In genomic region chr1:219882755-219883154, GRCh38 we compare ENCODE assay signal across 36 cellular contexts. TPM values are rescaled to one million over a fixed set of nuclear protein-coding genes. Genes with fewer than 3 reads are reported as not detected.
"Had no signal": no experiment of that assay in that cellular context is flagged by ENCODE, and none has a peak within 500 bp of the region (broad histone marks: within the 10 kb centered on the region; RNA-seq: fewer than 3 reads in every experiment).

No MANE protein-coding gene starts in this region.

- H3K36me3 ChIP-seq: adrenal gland, brain microvascular endothelial cell, breast epithelium had no signal

- H3K27ac ChIP-seq: adrenal gland, body of pancreas, brain microvascular endothelial cell, breast epithelium, VCaP had no signal

- FAIRE-seq: astrocyte had no signal

- ATAC-seq: activated CD8-positive, alpha-beta T cell treated with anti-CD3 and anti-CD28 coated beads for 36 hours; activated naive CD4-positive, alpha-beta T cell treated with anti-CD3 and anti-CD28 coated beads, Interleukin-2, amount 50 U/mL, for 72 hours; activated T-cell treated with anti-CD3 and anti-CD28 coated beads, Interleukin-2, amount 50 U/mL, for 4 hours; activated T-cell treated with anti-CD3 and anti-CD28 coated beads, Interleukin-2, amount 50 U/mL, for 72 hours; activated T-helper 17 cell treated with anti-CD3 and anti-CD28 coated beads, Interleukin-2, amount 50 U/mL, for 72 hours; body of pancreas had no signal

- DNase-seq: activated B cell treated with CpG ODN at 0.5 μM for 24 hours; activated CD4-positive, alpha-beta memory T cell treated with anti-CD3 and anti-CD28 coated beads for 36 hours; activated CD4-positive, alpha-beta T cell treated with anti-CD3 and anti-CD28 coated beads for 4 hours; activated CD4-positive, alpha-beta T cell treated with anti-CD3 and anti-CD28 coated beads, Interleukin-2, amount 10 ng/mL, durations not matched to agents 24 days and 14 days; activated CD4-positive, alpha-beta T cell treated with anti-CD3 and anti-CD28 coated beads, Interleukin-2, amount 50 U/mL, for 1 hour; activated CD4-positive, alpha-beta T cell treated with anti-CD3 and anti-CD28 coated beads, Interleukin-2, amount 50 U/mL, for 4 hours; activated CD4-positive, CD25-positive, alpha-beta regulatory T cell treated with anti-CD3 and anti-CD28 coated beads, Interleukin-2, amount 50 U/mL, for 72 hours; activated CD8-positive, alpha-beta memory T cell treated with anti-CD3 and anti-CD28 coated beads, Interleukin-2, amount 50 U/mL, for 4 hours; activated CD8-positive, alpha-beta T cell treated with anti-CD3 and anti-CD28 coated beads for 36 hours; activated effector memory CD4-positive, alpha-beta T cell treated with anti-CD3 and anti-CD28 coated beads, Interleukin-2, amount 50 U/mL, for 16 hours; activated gamma-delta T cell treated with Interleukin-2 at 50 U/mL for 16 hours; activated naive CD4-positive, alpha-beta T cell; activated naive CD4-positive, alpha-beta T cell treated with anti-CD3 and anti-CD28 coated beads for 36 hours; activated naive CD4-positive, alpha-beta T cell treated with anti-CD3 and anti-CD28 coated beads, Interleukin-2, amount 50 U/mL, for 16 hours; activated naive CD8-positive, alpha-beta T cell treated with anti-CD3 and anti-CD28 coated beads for 36 hours; activated T-cell treated with anti-CD3 and anti-CD28 coated beads for 4 hours; activated T-cell treated with anti-CD3 and anti-CD28 coated beads, Interleukin-2, amount 50 U/mL, for 1 hour; activated T-cell treated with anti-CD3 and anti-CD28 coated beads, Interleukin-2, amount 50 U/mL, for 4 hours; activated T-cell treated with anti-CD3 and anti-CD28 coated beads, Interleukin-2, amount 50 U/mL, for 72 hours; adrenal gland; amniotic stem cell; aorta; body of pancreas; brain microvascular endothelial cell; central memory CD4-positive, alpha-beta T cell; T-helper 1 cell; T-helper 2 cell; T-helper 9 cell had no signal

- H3K4me3 ChIP-seq: adrenal gland, body of pancreas, breast epithelium had no signal

- H3K4me1 ChIP-seq: adrenal gland, body of pancreas, breast epithelium had no signal

- H3K9me3 ChIP-seq: adrenal gland, body of pancreas, breast epithelium had no signal

- H3K27me3 ChIP-seq: adrenal gland, body of pancreas, brain microvascular endothelial cell, breast epithelium had no signal

RNA-seq across cellular contexts. Expression of gene SLC30A10, which starts 45.6 kb away (rescaled TPM):
- total RNA-seq: activated CD4-positive, alpha-beta memory T cell treated with anti-CD3 and anti-CD28 coated beads for 36 hours; activated CD4-positive, alpha-beta T cell treated with anti-CD3 and anti-CD28 coated beads, Interleukin-2, amount 10 ng/mL, durations not matched to agents 24 days and 14 days; activated CD8-positive, alpha-beta memory T cell treated with anti-CD3 and anti-CD28 coated beads for 36 hours; activated CD8-positive, alpha-beta T cell treated with anti-CD3 and anti-CD28 coated beads for 36 hours; activated naive CD4-positive, alpha-beta T cell treated with anti-CD3 and anti-CD28 coated beads for 36 hours; activated naive CD4-positive, alpha-beta T cell treated with anti-CD3 and anti-CD28 coated beads, Interleukin-2, amount 50 U/mL, for 72 hours; activated naive CD8-positive, alpha-beta T cell treated with anti-CD3 and anti-CD28 coated beads for 36 hours; activated T-cell treated with anti-CD3 and anti-CD28 coated beads, Interleukin-2, amount 50 U/mL, for 4 hours; activated T-cell treated with anti-CD3 and anti-CD28 coated beads, Interleukin-2, amount 50 U/mL, for 72 hours; activated T-helper 1 cell treated with anti-CD3 and anti-CD28 coated beads, Interleukin-12 subunit alpha, Interleukin-12 subunit beta, Interleukin-2, Interleukin-4 antibody, amounts not matched to agents 30 ng/mL and 10 ng/mL and 1 ng/mL, durations not matched to agents 14 hours and 24 hours and 36 hours; activated T-helper 17 cell treated with anti-CD3 and anti-CD28 coated beads, Interleukin-2, amount 50 U/mL, for 72 hours; aorta; astrocyte; breast epithelium; cardiac septum had no signal
